In the genomic region with DNA sequence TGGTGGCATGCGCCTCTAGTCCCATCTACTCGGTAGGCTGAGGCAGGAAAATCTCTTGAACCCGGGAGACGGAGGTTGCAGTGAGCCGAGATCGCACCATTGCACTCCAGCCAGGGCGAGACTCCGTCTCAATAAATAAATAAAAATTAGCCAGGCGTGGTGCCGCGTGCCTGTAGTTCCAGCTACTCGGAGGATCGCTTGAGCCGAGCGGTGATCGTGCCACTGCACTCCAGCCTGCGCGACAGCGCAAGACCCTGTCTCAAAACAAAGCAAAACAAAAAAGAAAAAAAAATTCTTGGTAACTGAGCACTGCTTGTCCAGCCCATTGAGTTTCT, we compare ENCODE assay signal across 6 cellular contexts. TPM values are rescaled to one million over a fixed set of nuclear protein-coding genes. Genes with fewer than 3 reads are reported as not detected.
DNase-seq lines count a peak whose midpoint lies in the region; ATAC-seq and TF ChIP-seq lines count a peak whose summit lies in the region.

No MANE protein-coding gene starts in this region.

- peak overlapping the region; percentile 83 for H3K4me2 ChIP-seq in DND-41 (ENCODE audit: insufficient read depth, low read length)

- H3K4me3 ChIP-seq in DND-41 (ENCODE audit: low read depth in 1 of 2, low read length in 2 of 2) (peak overlapping the region; percentile 87 to 91), mucosa of rectum (ENCODE audit: low read length in 2 of 2) (peak overlapping the region; percentile 91 to 99)

- peaks cover 11% of the 10 kb centered on the region; the same call in 1 of the 2 replicates for H4K20me1 ChIP-seq in DND-41 (ENCODE audit: insufficient read depth, low read length)

- DNase-seq in DND-41 (no peak), GM20000 (ENCODE audit: low spot score) (no peak)

- H3K4me1 ChIP-seq in DND-41 (ENCODE audit: insufficient read depth, low read length): peaks cover 37% of the 10 kb centered on the region
- peaks cover 5 to 6% of the 10 kb centered on the region in 2 donors for H3K4me1 ChIP-seq in mucosa of rectum (ENCODE audit: control insufficient read depth in 2 of 2, insufficient read depth in 2 of 2, low read length in 2 of 2)

- H2AFZ ChIP-seq in DND-41 (ENCODE audit: low read depth, low read length): peak overlapping the region; percentile 98

- H3K27me3 ChIP-seq in DND-41 (ENCODE audit: insufficient read depth, low read length, poor library complexity): no peaks in the 10 kb centered on the region
- no peaks in the 10 kb centered on the region for H3K27me3 ChIP-seq in mucosa of rectum (ENCODE audit: control insufficient read depth in 2 of 2, insufficient read depth in 2 of 2, low read length in 2 of 2)

- no peak for TF ChIP-seq CTCF in DND-41 (IDR thresholded peaks at IDR 0.05; ENCODE audit: borderline replicate concordance, extremely low read depth, low read length, poor library complexity, severe bottlenecking)
- no peak for TF ChIP-seq CTCF in GM20000 (IDR thresholded peaks at IDR 0.05; ENCODE audit: extremely low read depth, missing control alignments)

- WGBS in adipose tissue, 3 donors: 6 to 19% (median 13%) methylated on average over 18 to 19 of the region's 19 CpGs

- ATAC-seq in DND-41 (ENCODE audit: insufficient read depth, low read depth): no peak
- ATAC-seq in HG02610 (IDR thresholded peaks at IDR 0.05; ENCODE audit: unreplicated experiment): no peak
- no peak for ATAC-seq in HG03039 (IDR thresholded peaks at IDR 0.05; ENCODE audit: unreplicated experiment)

- H3K36me3 ChIP-seq in DND-41 (ENCODE audit: insufficient read depth, low read length) (peaks cover 70% of the 10 kb centered on the region), mucosa of rectum (ENCODE audit: control insufficient read depth in 2 of 2, insufficient read depth in 2 of 2, low read length in 2 of 2) (peaks cover 42 to 53% of the 10 kb centered on the region in 2 donors)

- H3K27ac ChIP-seq in DND-41 (ENCODE audit: low read length) (peak overlapping the region; percentile 89), adipose tissue (ENCODE audit: low read depth, low read length) (peak overlapping the region; percentile 71), mucosa of rectum (ENCODE audit: low read depth in 2 of 2, low read length in 2 of 2) (peak overlapping the region; percentile 97 to 98)

- H3K79me2 ChIP-seq in DND-41 (ENCODE audit: insufficient read depth, low read length): peaks cover 40% of the 10 kb centered on the region

- H3K9me3 ChIP-seq in DND-41 (ENCODE audit: insufficient read depth, low read length, severe bottlenecking) (no peaks in the 10 kb centered on the region), mucosa of rectum (ENCODE audit: control insufficient read depth in 2 of 2, low read length in 2 of 2) (no peaks in the 10 kb centered on the region)

- peak overlapping the region; percentile 83 for H3K9ac ChIP-seq in DND-41 (ENCODE audit: low read depth, low read length)
- peak overlapping the region; percentile 82 to 99 for H3K9ac ChIP-seq in mucosa of rectum (ENCODE audit: low read depth in 1 of 2, low read length in 2 of 2)

RNA-seq across cellular contexts. Expression of a gene that starts 0.7 kb away (rescaled TPM):
- 10 to 100 TPM; 12.1 to 16.9 (median 15.7) TPM for polyA plus RNA-seq in adipose tissue

RNA-seq across cellular contexts. Expression of a gene that starts 9.4 kb away (rescaled TPM):
- 1 to 10 TPM in 1 of 3 donors, under 1 TPM in 2; 0.68 to 1.4 (median 0.79) TPM for polyA plus RNA-seq in adipose tissue

RNA-seq across cellular contexts. Expression of a gene that starts 16.4 kb away (rescaled TPM):
- 10 to 100 TPM; 39.8 to 70.2 (median 65.8) TPM for polyA plus RNA-seq in adipose tissue

RNA-seq across cellular contexts. Expression of a gene that starts 16.6 kb away (rescaled TPM):
- 100 to 1,000 TPM in 2 of 3 donors, 10 to 100 TPM in 1; 89.9 to 200 (median 187) TPM for polyA plus RNA-seq in adipose tissue

RNA-seq across cellular contexts. Expression of a gene that starts 24.7 kb away (rescaled TPM):
- polyA plus RNA-seq in adipose tissue: 10 to 100 TPM; 12.6 to 18.7 (median 17.5) TPM
